ENCODE assay signal across 20 cellular contexts in genomic region chr3:127062926-127063325, GRCh38.
"Had no signal": no experiment of that assay in that cellular context is flagged by ENCODE, and none has a peak within 500 bp of the region (broad histone marks: within the 10 kb centered on the region; RNA-seq: fewer than 3 reads in every experiment).

No MANE protein-coding gene starts in this region.

- H3K4me1 ChIP-seq: body of pancreas, esophagus muscularis mucosa, SJSA1, upper lobe of left lung had no signal

- H2AFZ ChIP-seq: hepatocyte had no signal

- ATAC-seq: activated T-cell treated with anti-CD3 and anti-CD28 coated beads, Interleukin-2, amount 50 U/mL, for 4 hours; body of pancreas; right cardiac atrium had no signal

- H3K27ac ChIP-seq: body of pancreas, coronary artery, esophagus muscularis mucosa, hepatocyte, SJSA1, upper lobe of left lung had no signal

- FAIRE-seq: frontal cortex had no signal

- H3K4me3 ChIP-seq: body of pancreas, coronary artery, esophagus muscularis mucosa, hepatocyte, SJSA1, smooth muscle cell, upper lobe of left lung had no signal

- H3K27me3 ChIP-seq: body of pancreas, hepatocyte, SJSA1, upper lobe of left lung had no signal

- DNase-seq: activated CD4-positive, alpha-beta T cell treated with anti-CD3 and anti-CD28 coated beads, Interleukin-2, amount 50 U/mL, for 48 hours; activated CD8-positive, alpha-beta memory T cell treated with anti-CD3 and anti-CD28 coated beads, Interleukin-2, amount 50 U/mL, for 48 hours; activated T-cell treated with anti-CD3 and anti-CD28 coated beads, Interleukin-2, amount 50 U/mL, for 4 hours; anterior cingulate cortex; caudate nucleus; glutamatergic neuron; immature natural killer cell; mesenchymal stem cell; stimulated activated CD4-positive, alpha-beta T cell treated with anti-CD3 and anti-CD28 coated beads, Interleukin-2, amount 100 ng/mL, for 48 hours; stimulated activated naive CD4-positive, alpha-beta T cell treated with Interleukin-2 at 50 U/mL for 16 hours; T-helper 1 cell; upper lobe of left lung had no signal

- H3K79me2 ChIP-seq: hepatocyte had no signal

- H3K4me2 ChIP-seq: hepatocyte, smooth muscle cell had no signal

- H3K9me3 ChIP-seq: body of pancreas, SJSA1, upper lobe of left lung had no signal

- H3K36me3 ChIP-seq: esophagus muscularis mucosa, SJSA1, upper lobe of left lung had no signal
